ENCODE assay signal across 1 cellular context in genomic region chr12:122722347-122722746, GRCh38.
TF ChIP-seq lines count a peak whose summit lies in the region.

No MANE protein-coding gene starts in this region.

TF ChIP-seq in GM12878, 131 proteins besides CTCF, POLR2A, EP300 and RAD21:
- TF ChIP-seq ZZZ3 (IDR thresholded peaks at IDR 0.05; ENCODE audit: control insufficient read depth, insufficient read length, low read depth) = no peak
- no peak for TF ChIP-seq YBX1 (IDR thresholded peaks at IDR 0.05)
- no peak for TF ChIP-seq REST (IDR thresholded peaks at IDR 0.05; ENCODE audit: low read depth, low read length)
- TF ChIP-seq EGR1 (IDR thresholded peaks at IDR 0.05; ENCODE audit: borderline replicate concordance in 1 of 2, low read depth in 2 of 2, low read length in 2 of 2) = no peak
- TF ChIP-seq FOS (IDR thresholded peaks at IDR 0.05; ENCODE audit: borderline replicate concordance, extremely low read depth, insufficient read length) = no peak
- TF ChIP-seq YY1 (IDR thresholded peaks at IDR 0.05; ENCODE audit: low read depth, low read length) = no peak
- no peak for TF ChIP-seq CREB1 (IDR thresholded peaks at IDR 0.05; ENCODE audit: low read depth)
- TF ChIP-seq HDGF (IDR thresholded peaks at IDR 0.05) = no peak
- no peak for TF ChIP-seq NFYA (IDR thresholded peaks at IDR 0.05; ENCODE audit: borderline replicate concordance, low read depth, low read length)
- TF ChIP-seq RB1 (IDR thresholded peaks at IDR 0.05; ENCODE audit: borderline replicate concordance) = no peak
- TF ChIP-seq EZH2 (IDR thresholded peaks at IDR 0.05; ENCODE audit: borderline replicate concordance, control insufficient read depth, low read depth, low read length) = no peak
